In genomic region chr6:48743738-48744137, GRCh38 we compare ENCODE assay signal across 15 cellular contexts.
A peak's percentile ranks its signal among the peaks of the same experiment; 100 is the strongest.
DNase-seq lines count a peak whose midpoint lies in the region; ATAC-seq, FAIRE-seq and TF ChIP-seq lines count a peak whose summit lies in the region.
"Had no signal": no experiment of that assay in that cellular context is flagged by ENCODE, and none has a peak within 500 bp of the region (broad histone marks: within the 10 kb centered on the region; RNA-seq: fewer than 3 reads in every experiment).

No MANE protein-coding gene starts in this region.

- H3K27ac ChIP-seq in astrocyte (ENCODE audit: low read depth, low read length) (no peak overlapping the region), right atrium auricular region (no peak overlapping the region), stomach (no peak overlapping the region)
- H3K27ac ChIP-seq: 22Rv1, BLaER1 had no signal

- H3K9ac ChIP-seq in astrocyte (ENCODE audit: low read length): no peak overlapping the region
- H3K9ac ChIP-seq: BLaER1 had no signal

- TF ChIP-seq POLR2A in stomach (IDR thresholded peaks at IDR 0.05): no peak

- H3K9me3 Mint-ChIP-seq in activated naive CD4-positive, alpha-beta T cell treated with anti-CD3 and anti-CD28 coated beads, Interleukin-2, amount 10 ng/mL, durations not matched to agents 7 days and 5 days: peaks cover 6% of the 10 kb centered on the region
- peaks cover 1% of the 10 kb centered on the region for H3K9me3 Mint-ChIP-seq in astrocyte (ENCODE audit: unreplicated experiment)

- H3K27me3 ChIP-seq in astrocyte (ENCODE audit: insufficient read depth, low read length) (no peaks in the 10 kb centered on the region), right atrium auricular region (no peaks in the 10 kb centered on the region), stomach (no peaks in the 10 kb centered on the region)
- H3K27me3 ChIP-seq: BLaER1 had no signal

- H3K79me2 ChIP-seq in astrocyte (ENCODE audit: insufficient read depth, low read length): no peaks in the 10 kb centered on the region

- no peak for ATAC-seq in HG02852 (IDR thresholded peaks at IDR 0.05; ENCODE audit: unreplicated experiment)
- ATAC-seq: HCT116 had no signal

- no peak overlapping the region for H3K4me3 Mint-ChIP-seq in activated naive CD4-positive, alpha-beta T cell treated with anti-CD3 and anti-CD28 coated beads, Interleukin-2, amount 10 ng/mL, durations not matched to agents 7 days and 5 days
- H3K4me3 Mint-ChIP-seq in astrocyte (ENCODE audit: unreplicated experiment): no peak overlapping the region
- H3K4me3 Mint-ChIP-seq: CD8-positive, alpha-beta memory T cell had no signal

- H3K27ac Mint-ChIP-seq in activated naive CD4-positive, alpha-beta T cell treated with anti-CD3 and anti-CD28 coated beads, Interleukin-2, amount 10 ng/mL, durations not matched to agents 7 days and 5 days: peak overlapping the region; percentile 28
- no peak overlapping the region for H3K27ac Mint-ChIP-seq in astrocyte (ENCODE audit: unreplicated experiment)
- H3K27ac Mint-ChIP-seq: CD8-positive, alpha-beta memory T cell had no signal

- no peaks in the 10 kb centered on the region for H3K27me3 Mint-ChIP-seq in activated naive CD4-positive, alpha-beta T cell treated with anti-CD3 and anti-CD28 coated beads, Interleukin-2, amount 10 ng/mL, durations not matched to agents 7 days and 5 days
- H3K27me3 Mint-ChIP-seq in astrocyte (ENCODE audit: low read depth, unreplicated experiment): no peaks in the 10 kb centered on the region
- H3K27me3 Mint-ChIP-seq: CD8-positive, alpha-beta memory T cell had no signal

- WGBS in stomach, 5 donors: 76 to 84% (median 84%) methylated on average over 3 of the region's 3 CpGs

- no peak for TF ChIP-seq EP300 in stomach (IDR thresholded peaks at IDR 0.05)

- H3K9me3 ChIP-seq in astrocyte (ENCODE audit: insufficient read depth, low read depth, low read length): no peaks in the 10 kb centered on the region
- no peaks in the 10 kb centered on the region for H3K9me3 ChIP-seq in right atrium auricular region
- no peaks in the 10 kb centered on the region for H3K9me3 ChIP-seq in stomach
- H3K9me3 ChIP-seq: BLaER1 had no signal

- H3K4me1 ChIP-seq in astrocyte (ENCODE audit: insufficient read depth, low read length) (no peaks in the 10 kb centered on the region), right atrium auricular region (no peaks in the 10 kb centered on the region), stomach (no peaks in the 10 kb centered on the region)
- H3K4me1 ChIP-seq: BLaER1 had no signal

- FAIRE-seq in astrocyte (lab: Jason Lieb, UNC): no peak
- FAIRE-seq: H1 had no signal

- intact Hi-C loops in stomach (cut with DNase I; ENCODE audit: low total_unique reads): no loop called here

- H3K4me1 Mint-ChIP-seq in activated naive CD4-positive, alpha-beta T cell treated with anti-CD3 and anti-CD28 coated beads, Interleukin-2, amount 10 ng/mL, durations not matched to agents 7 days and 5 days: no peaks in the 10 kb centered on the region
- H3K4me1 Mint-ChIP-seq in astrocyte (ENCODE audit: low read depth, unreplicated experiment): no peaks in the 10 kb centered on the region
- H3K4me1 Mint-ChIP-seq: CD8-positive, alpha-beta memory T cell had no signal

- TF ChIP-seq CTCF in astrocyte (IDR thresholded peaks at IDR 0.05; ENCODE audit: insufficient read depth, low read depth, low read length) (no peak), right atrium auricular region (IDR thresholded peaks at IDR 0.05) (no peak), stomach (IDR thresholded peaks at IDR 0.05) (no peak)

- CTCF ChIA-PET in activated naive CD4-positive, alpha-beta T cell treated with anti-CD3 and anti-CD28 coated beads, Interleukin-2, amount 10 ng/mL, durations not matched to agents 7 days and 5 days (lab: Charles Lee): no interaction called here

- no peak overlapping the region for H2AFZ ChIP-seq in astrocyte (ENCODE audit: low read depth, low read length)

- H3K4me3 ChIP-seq in astrocyte (ENCODE audit: insufficient read depth, low read depth, low read length): no peak overlapping the region
- H3K4me3 ChIP-seq in right atrium auricular region: no peak overlapping the region
- no peak overlapping the region for H3K4me3 ChIP-seq in stomach
- H3K4me3 ChIP-seq: BLaER1 had no signal

- H4K20me1 ChIP-seq in astrocyte (ENCODE audit: insufficient read depth, low read length): no peaks in the 10 kb centered on the region
- H4K20me1 ChIP-seq: BLaER1 had no signal

- DNase-seq in activated naive CD4-positive, alpha-beta T cell treated with anti-CD3 and anti-CD28 coated beads, Interleukin-2, amount 10 ng/mL, durations not matched to agents 7 days and 5 days: no peak
- no peak for DNase-seq in activated naive CD4-positive, alpha-beta T cell treated with anti-CD3 and anti-CD28 coated beads, Interleukin-2, amount 50 U/mL, for 16 hours
- DNase-seq in astrocyte (ENCODE audit: low read depth): peak; percentile 21
- peak; percentile 7 for DNase-seq in kidney glomerular epithelial cell (lab: John Stamatoyannopoulos, UW)
- no peak for DNase-seq in islet precursor cell
- DNase-seq in right atrium auricular region (ENCODE audit: low spot score): no peak
- DNase-seq in stomach: no peak
- DNase-seq: AML-193; CD8-positive, alpha-beta memory T cell; DMS53 had no signal

- H3K36me3 Mint-ChIP-seq in activated naive CD4-positive, alpha-beta T cell treated with anti-CD3 and anti-CD28 coated beads, Interleukin-2, amount 10 ng/mL, durations not matched to agents 7 days and 5 days: no peaks in the 10 kb centered on the region
- H3K36me3 Mint-ChIP-seq in astrocyte (ENCODE audit: low read depth, unreplicated experiment): no peaks in the 10 kb centered on the region
- H3K36me3 Mint-ChIP-seq: CD8-positive, alpha-beta memory T cell had no signal

- no peak overlapping the region for H3K4me2 ChIP-seq in astrocyte (ENCODE audit: low read length)
- H3K4me2 ChIP-seq: BLaER1 had no signal

- H3K36me3 ChIP-seq in astrocyte (ENCODE audit: insufficient read depth, low read length) (no peaks in the 10 kb centered on the region), right atrium auricular region (no peaks in the 10 kb centered on the region), stomach (no peaks in the 10 kb centered on the region)
- H3K36me3 ChIP-seq: BLaER1 had no signal

Comparison
In these comparisons a context has a peak if more than half of its experiments do, and no peak if none do; other contexts are left out.
1. DNase-seq: peak in astrocyte (single experiment) and kidney glomerular epithelial cell (single experiment); none in activated naive CD4-positive, alpha-beta T cell treated with anti-CD3 and anti-CD28 coated beads, Interleukin-2, amount 10 ng/mL, durations not matched to agents 7 days and 5 days (single experiment), activated naive CD4-positive, alpha-beta T cell treated with anti-CD3 and anti-CD28 coated beads, Interleukin-2, amount 50 U/mL, for 16 hours (single experiment), islet precursor cell (single experiment), right atrium auricular region (single experiment) and stomach (single experiment).